ENCODE assay signal across 1 cellular context in genomic region chr2:8138923-8139667, GRCh38.
TF ChIP-seq lines count a peak whose summit lies in the region.

No MANE protein-coding gene starts in this region.

TF ChIP-seq in HepG2, 621 proteins besides CTCF, POLR2A, EP300 and RAD21 (continued from another document and continues in another):
- TF ChIP-seq MNT (IDR thresholded peaks at IDR 0.05): peak; percentile 15; the same call in 1 of the 2 replicates
- TF ChIP-seq PAF1 (CRISPR knock-in tag; IDR thresholded peaks at IDR 0.05): no peak
- TF ChIP-seq BATF2 (CRISPR knock-in tag; IDR thresholded peaks at IDR 0.05): no peak
- TF ChIP-seq, protein P1, sequence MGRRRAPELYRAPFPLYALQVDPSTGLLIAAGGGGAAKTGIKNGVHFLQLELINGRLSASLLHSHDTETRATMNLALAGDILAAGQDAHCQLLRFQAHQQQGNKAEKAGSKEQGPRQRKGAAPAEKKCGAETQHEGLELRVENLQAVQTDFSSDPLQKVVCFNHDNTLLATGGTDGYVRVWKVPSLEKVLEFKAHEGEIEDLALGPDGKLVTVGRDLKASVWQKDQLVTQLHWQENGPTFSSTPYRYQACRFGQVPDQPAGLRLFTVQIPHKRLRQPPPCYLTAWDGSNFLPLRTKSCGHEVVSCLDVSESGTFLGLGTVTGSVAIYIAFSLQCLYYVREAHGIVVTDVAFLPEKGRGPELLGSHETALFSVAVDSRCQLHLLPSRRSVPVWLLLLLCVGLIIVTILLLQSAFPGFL (CRISPR knock-in tag; IDR thresholded peaks at IDR 0.05): no peak
- TF ChIP-seq SNAPC2 (CRISPR knock-in tag; IDR thresholded peaks at IDR 0.05): no peak
- TF ChIP-seq ZNF282 (IDR thresholded peaks at IDR 0.05; ENCODE audit: partially characterized antibody): no peak
- no peak; the same call in 1 of the 2 replicates for TF ChIP-seq ZNF136 (CRISPR knock-in tag; IDR thresholded peaks at IDR 0.05; ENCODE audit: low read depth)
- TF ChIP-seq, protein P2, sequence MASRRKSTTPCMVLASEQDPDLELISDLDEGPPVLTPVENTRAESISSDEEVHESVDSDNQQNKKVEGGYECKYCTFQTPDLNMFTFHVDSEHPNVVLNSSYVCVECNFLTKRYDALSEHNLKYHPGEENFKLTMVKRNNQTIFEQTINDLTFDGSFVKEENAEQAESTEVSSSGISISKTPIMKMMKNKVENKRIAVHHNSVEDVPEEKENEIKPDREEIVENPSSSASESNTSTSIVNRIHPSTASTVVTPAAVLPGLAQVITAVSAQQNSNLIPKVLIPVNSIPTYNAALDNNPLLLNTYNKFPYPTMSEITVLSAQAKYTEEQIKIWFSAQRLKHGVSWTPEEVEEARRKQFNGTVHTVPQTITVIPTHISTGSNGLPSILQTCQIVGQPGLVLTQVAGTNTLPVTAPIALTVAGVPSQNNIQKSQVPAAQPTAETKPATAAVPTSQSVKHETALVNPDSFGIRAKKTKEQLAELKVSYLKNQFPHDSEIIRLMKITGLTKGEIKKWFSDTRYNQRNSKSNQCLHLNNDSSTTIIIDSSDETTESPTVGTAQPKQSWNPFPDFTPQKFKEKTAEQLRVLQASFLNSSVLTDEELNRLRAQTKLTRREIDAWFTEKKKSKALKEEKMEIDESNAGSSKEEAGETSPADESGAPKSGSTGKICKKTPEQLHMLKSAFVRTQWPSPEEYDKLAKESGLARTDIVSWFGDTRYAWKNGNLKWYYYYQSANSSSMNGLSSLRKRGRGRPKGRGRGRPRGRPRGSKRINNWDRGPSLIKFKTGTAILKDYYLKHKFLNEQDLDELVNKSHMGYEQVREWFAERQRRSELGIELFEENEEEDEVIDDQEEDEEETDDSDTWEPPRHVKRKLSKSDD (CRISPR knock-in tag; IDR thresholded peaks at IDR 0.05; ENCODE audit: low read depth): 0 out of 2 replicates have a peak, but pooled peaks have one; percentile 67
- TF ChIP-seq, protein P3, sequence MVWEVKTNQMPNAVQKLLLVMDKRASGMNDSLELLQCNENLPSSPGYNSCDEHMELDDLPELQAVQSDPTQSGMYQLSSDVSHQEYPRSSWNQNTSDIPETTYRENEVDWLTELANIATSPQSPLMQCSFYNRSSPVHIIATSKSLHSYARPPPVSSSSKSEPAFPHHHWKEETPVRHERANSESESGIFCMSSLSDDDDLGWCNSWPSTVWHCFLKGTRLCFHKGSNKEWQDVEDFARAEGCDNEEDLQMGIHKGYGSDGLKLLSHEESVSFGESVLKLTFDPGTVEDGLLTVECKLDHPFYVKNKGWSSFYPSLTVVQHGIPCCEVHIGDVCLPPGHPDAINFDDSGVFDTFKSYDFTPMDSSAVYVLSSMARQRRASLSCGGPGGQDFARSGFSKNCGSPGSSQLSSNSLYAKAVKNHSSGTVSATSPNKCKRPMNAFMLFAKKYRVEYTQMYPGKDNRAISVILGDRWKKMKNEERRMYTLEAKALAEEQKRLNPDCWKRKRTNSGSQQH (CRISPR knock-in tag; IDR thresholded peaks at IDR 0.05; ENCODE audit: low read depth): no peak
- no peak for TF ChIP-seq ZFP36 (IDR thresholded peaks at IDR 0.05; ENCODE audit: borderline replicate concordance, low read depth, low read length, partially characterized antibody)
- 0 out of 2 replicates have a peak, but pooled peaks have one; percentile 37 for TF ChIP-seq PRDM10 (CRISPR knock-in tag; IDR thresholded peaks at IDR 0.05; ENCODE audit: low read depth)
- TF ChIP-seq IKZF4 (CRISPR knock-in tag; IDR thresholded peaks at IDR 0.05; ENCODE audit: borderline replicate concordance, low read depth, not compliant biosample characterization): no peak
- 0 out of 2 replicates have a peak, but pooled peaks have one; percentile 68 for TF ChIP-seq HINFP (CRISPR knock-in tag; IDR thresholded peaks at IDR 0.05; ENCODE audit: low read depth)
- TF ChIP-seq, protein P4, sequence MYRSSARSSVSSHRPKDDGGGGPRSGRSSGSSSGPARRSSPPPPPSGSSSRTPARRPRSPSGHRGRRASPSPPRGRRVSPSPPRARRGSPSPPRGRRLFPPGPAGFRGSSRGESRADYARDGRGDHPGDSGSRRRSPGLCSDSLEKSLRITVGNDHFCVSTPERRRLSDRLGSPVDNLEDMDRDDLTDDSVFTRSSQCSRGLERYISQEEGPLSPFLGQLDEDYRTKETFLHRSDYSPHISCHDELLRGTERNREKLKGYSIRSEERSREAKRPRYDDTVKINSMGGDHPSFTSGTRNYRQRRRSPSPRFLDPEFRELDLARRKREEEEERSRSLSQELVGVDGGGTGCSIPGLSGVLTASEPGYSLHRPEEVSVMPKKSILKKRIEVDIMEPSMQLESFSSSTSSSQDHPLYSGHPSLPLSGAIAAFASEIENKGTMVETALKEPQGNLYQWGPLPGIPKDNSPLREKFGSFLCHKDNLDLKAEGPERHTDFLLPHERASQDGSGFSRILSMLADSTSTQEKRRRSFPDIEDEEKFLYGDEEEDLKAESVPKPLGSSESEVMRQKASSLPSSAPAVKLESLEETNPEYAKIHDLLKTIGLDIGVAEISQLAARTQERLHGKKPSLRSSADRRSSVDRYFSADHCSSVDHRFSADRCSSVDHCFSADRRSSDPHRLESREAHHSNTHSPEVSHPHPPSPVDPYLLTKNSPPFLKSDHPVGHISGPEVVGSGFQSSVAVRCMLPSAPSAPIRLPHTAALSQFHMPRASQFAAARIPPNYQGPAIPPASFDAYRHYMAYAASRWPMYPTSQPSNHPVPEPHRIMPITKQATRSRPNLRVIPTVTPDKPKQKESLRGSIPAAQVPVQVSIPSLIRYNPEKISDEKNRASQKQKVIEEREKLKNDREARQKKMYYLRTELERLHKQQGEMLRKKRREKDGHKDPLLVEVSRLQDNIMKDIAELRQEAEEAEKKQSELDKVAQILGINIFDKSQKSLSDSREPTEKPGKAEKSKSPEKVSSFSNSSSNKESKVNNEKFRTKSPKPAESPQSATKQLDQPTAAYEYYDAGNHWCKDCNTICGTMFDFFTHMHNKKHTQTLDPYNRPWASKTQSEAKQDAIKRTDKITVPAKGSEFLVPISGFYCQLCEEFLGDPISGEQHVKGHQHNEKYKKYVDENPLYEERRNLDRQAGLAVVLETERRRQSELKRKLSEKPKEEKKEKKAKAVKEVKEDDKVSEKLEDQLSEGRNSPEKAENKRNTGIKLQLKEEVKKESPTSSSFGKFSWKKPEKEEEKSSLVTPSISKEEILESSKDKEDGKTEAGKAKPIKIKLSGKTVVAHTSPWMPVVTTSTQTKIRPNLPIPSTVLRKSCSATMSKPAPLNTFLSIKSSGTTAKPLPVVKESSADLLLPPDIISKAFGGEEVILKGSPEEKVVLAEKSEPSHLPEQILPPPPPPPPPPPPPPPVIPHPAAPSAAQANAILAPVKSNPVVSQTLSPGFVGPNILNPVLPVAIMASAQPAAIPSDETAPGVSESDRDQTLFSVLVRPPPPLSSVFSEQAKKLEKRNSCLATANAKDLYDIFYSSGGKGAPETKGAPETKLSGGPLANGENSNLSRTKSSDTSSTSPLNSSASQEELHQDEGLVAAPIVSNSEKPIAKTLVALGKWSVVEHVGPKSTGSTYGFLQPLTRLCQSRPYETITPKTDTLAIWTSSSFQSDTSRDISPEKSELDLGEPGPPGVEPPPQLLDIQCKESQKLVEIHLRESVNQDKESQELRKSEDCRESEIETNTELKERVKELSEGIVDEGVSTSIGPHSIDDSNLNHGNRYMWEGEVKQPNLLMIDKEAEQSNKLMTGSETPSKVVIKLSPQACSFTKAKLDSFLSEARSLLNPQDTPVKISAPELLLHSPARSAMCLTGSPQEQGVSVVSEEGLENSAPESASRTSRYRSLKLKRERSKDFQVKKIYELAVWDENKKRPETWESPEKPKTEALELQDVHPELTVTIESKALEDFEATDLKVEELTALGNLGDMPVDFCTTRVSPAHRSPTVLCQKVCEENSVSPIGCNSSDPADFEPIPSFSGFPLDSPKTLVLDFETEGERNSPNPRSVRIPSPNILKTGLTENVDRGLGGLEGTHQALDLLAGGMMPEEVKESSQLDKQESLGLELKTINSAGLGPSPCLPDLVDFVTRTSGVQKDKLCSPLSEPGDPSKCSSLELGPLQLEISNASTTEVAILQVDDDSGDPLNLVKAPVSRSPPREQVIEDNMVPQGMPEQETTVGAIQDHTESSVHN (CRISPR knock-in tag; IDR thresholded peaks at IDR 0.05): no peak
- no peak for TF ChIP-seq NFATC3 (CRISPR knock-in tag; IDR thresholded peaks at IDR 0.05)
- TF ChIP-seq ZBTB42 (CRISPR knock-in tag; IDR thresholded peaks at IDR 0.05): no peak
- no peak for TF ChIP-seq TCF7L2 (IDR thresholded peaks at IDR 0.05; ENCODE audit: low read depth, low read length)
- TF ChIP-seq FOXA3 (CRISPR knock-in tag; IDR thresholded peaks at IDR 0.05): peak; percentile 87
- TF ChIP-seq THRA (CRISPR knock-in tag; IDR thresholded peaks at IDR 0.05; ENCODE audit: borderline replicate concordance): peak; percentile 81; the same call in 1 of the 2 replicates
- peak; percentile 64; the same call in 1 of the 2 replicates for TF ChIP-seq ZNF580 (CRISPR knock-in tag; IDR thresholded peaks at IDR 0.05; ENCODE audit: borderline replicate concordance, low read depth)
- TF ChIP-seq, protein P5, sequence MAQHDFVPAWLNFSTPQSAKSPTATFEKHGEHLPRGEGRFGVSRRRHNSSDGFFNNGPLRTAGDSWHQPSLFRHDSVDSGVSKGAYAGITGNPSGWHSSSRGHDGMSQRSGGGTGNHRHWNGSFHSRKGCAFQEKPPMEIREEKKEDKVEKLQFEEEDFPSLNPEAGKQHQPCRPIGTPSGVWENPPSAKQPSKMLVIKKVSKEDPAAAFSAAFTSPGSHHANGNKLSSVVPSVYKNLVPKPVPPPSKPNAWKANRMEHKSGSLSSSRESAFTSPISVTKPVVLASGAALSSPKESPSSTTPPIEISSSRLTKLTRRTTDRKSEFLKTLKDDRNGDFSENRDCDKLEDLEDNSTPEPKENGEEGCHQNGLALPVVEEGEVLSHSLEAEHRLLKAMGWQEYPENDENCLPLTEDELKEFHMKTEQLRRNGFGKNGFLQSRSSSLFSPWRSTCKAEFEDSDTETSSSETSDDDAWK (CRISPR knock-in tag; IDR thresholded peaks at IDR 0.05): no peak
- peak; percentile 85; the same call in 1 of the 2 replicates for TF ChIP-seq HMG20A (CRISPR knock-in tag; IDR thresholded peaks at IDR 0.05; ENCODE audit: borderline replicate concordance)
- TF ChIP-seq REL (CRISPR knock-in tag; conservative IDR thresholded peaks at IDR 0.05): no peak; the same call in 1 of the 2 replicates
- peak; percentile 91 for TF ChIP-seq GZF1 (CRISPR knock-in tag; IDR thresholded peaks at IDR 0.05)
- no peak for TF ChIP-seq TMF1 (CRISPR knock-in tag; IDR thresholded peaks at IDR 0.05; ENCODE audit: low read depth)
- TF ChIP-seq NPAS2 (CRISPR knock-in tag; IDR thresholded peaks at IDR 0.05; ENCODE audit: borderline replicate concordance): no peak
